ENCODE assay signal across 10 cellular contexts in genomic region chr7:98137826-98138151, GRCh38. TPM values are rescaled to one million over a fixed set of nuclear protein-coding genes. Genes with fewer than 3 reads are reported as not detected.
A peak's percentile ranks its signal among the peaks of the same experiment; 100 is the strongest.
DNase-seq lines count a peak whose midpoint lies in the region; ATAC-seq and TF ChIP-seq lines count a peak whose summit lies in the region.
"Had no signal": no experiment of that assay in that cellular context is flagged by ENCODE, and none has a peak within 500 bp of the region (broad histone marks: within the 10 kb centered on the region; RNA-seq: fewer than 3 reads in every experiment).

No MANE protein-coding gene starts in this region.

- H3K23ac ChIP-seq in mesenchymal stem cell (ENCODE audit: low read length in 2 of 2), result no peak overlapping the region

- DNase-seq in Right ventricle myocardium superior (no peak), left ventricle myocardium inferior (no peak), NOMO-1 (lab: John Stamatoyannopoulos, UW; ENCODE audit: unreplicated experiment in 2 of 2) (peak; percentile 89 to 99), SW 1271 (lab: John Stamatoyannopoulos, UW) (no peak), left colon (no peak), mesenchymal stem cell (no peak)
- DNase-seq in stimulated activated CD4-positive, alpha-beta T cell treated with anti-CD3 and anti-CD28 coated beads, Interleukin-2, amount 100 ng/mL, for 48 hours, result no peak
- DNase-seq: HCEC 1CT, natural killer cell had no signal

- ATAC-seq in Right ventricle myocardium superior (ENCODE audit: poor library complexity), result peak; percentile 41
- peak; percentile 65 for ATAC-seq in HG02938 (IDR thresholded peaks at IDR 0.05; ENCODE audit: unreplicated experiment)
- no peak for ATAC-seq in left colon

- 98% methylated on average over 4 of the region's 4 CpGs for WGBS in mesenchymal stem cell

- H3K4me1 ChIP-seq in left ventricle myocardium inferior (peaks cover 34% of the 10 kb centered on the region), mesenchymal stem cell (ENCODE audit: control insufficient read depth, insufficient read depth, low read depth, low read length) (peaks cover 6% of the 10 kb centered on the region)

- H3K14ac ChIP-seq in mesenchymal stem cell (ENCODE audit: low read length in 2 of 2), result no peak overlapping the region

- no peak overlapping the region for H3K27ac ChIP-seq in left ventricle myocardium inferior (replicated peaks)
- H3K27ac ChIP-seq in mesenchymal stem cell (ENCODE audit: low read length, poor library complexity, severe bottlenecking), result no peak overlapping the region

- H3K4me3 ChIP-seq in left ventricle myocardium inferior (no peak overlapping the region), mesenchymal stem cell (ENCODE audit: insufficient read depth in 1 of 2, low read depth in 1 of 2, low read length in 2 of 2) (no peak overlapping the region)

- no peak overlapping the region for H3K18ac ChIP-seq in mesenchymal stem cell (ENCODE audit: low read depth in 1 of 2, low read length in 2 of 2)

- no peak overlapping the region for H2AFZ ChIP-seq in mesenchymal stem cell (ENCODE audit: low read depth, low read length)

- no peaks in the 10 kb centered on the region for H3K9me3 ChIP-seq in left ventricle myocardium inferior (replicated peaks)
- H3K9me3 ChIP-seq in mesenchymal stem cell (ENCODE audit: control insufficient read depth, low read length), result no peaks in the 10 kb centered on the region

- H3K27me3 ChIP-seq in left ventricle myocardium inferior (ENCODE audit: low read depth), result no peaks in the 10 kb centered on the region
- no peaks in the 10 kb centered on the region for H3K27me3 ChIP-seq in mesenchymal stem cell (ENCODE audit: control insufficient read depth in 1 of 2, insufficient read depth in 1 of 2, low read length in 2 of 2)

- H3K36me3 ChIP-seq in left ventricle myocardium inferior (peaks cover 47% of the 10 kb centered on the region), mesenchymal stem cell (ENCODE audit: control insufficient read depth in 1 of 2, insufficient read depth in 2 of 2, low read depth in 1 of 2, low read length in 2 of 2) (peaks cover 22 to 33% of the 10 kb centered on the region in 2 experiments)

- no peak overlapping the region for H2BK12ac ChIP-seq in mesenchymal stem cell (ENCODE audit: low read length in 2 of 2)

- no peak overlapping the region for H2BK5ac ChIP-seq in mesenchymal stem cell (ENCODE audit: low read depth, low read length, poor library complexity, severe bottlenecking)

- H2BK120ac ChIP-seq in mesenchymal stem cell (ENCODE audit: low read depth, low read length), result no peak overlapping the region

- H2AK5ac ChIP-seq in mesenchymal stem cell (ENCODE audit: low read length, severe bottlenecking), result no peak overlapping the region

- no peak overlapping the region for H4K8ac ChIP-seq in mesenchymal stem cell (ENCODE audit: low read length)

- H3K4me2 ChIP-seq in mesenchymal stem cell (ENCODE audit: low read length, poor library complexity, severe bottlenecking), result no peak overlapping the region

- TF ChIP-seq CTCF in left ventricle myocardium inferior (IDR thresholded peaks at IDR 0.05; ENCODE audit: borderline replicate concordance), result no peak

- H3K9ac ChIP-seq in mesenchymal stem cell (ENCODE audit: low read length), result no peak overlapping the region

- H3K4ac ChIP-seq in mesenchymal stem cell (ENCODE audit: low read depth in 1 of 2, low read length in 2 of 2), result no peak overlapping the region

- intact Hi-C loops in Right ventricle myocardium superior (cut with DNase I) (no loop called here), left ventricle myocardium inferior (cut with micrococcal nuclease) (no loop called here), left colon (cut with DNase I, micrococcal nuclease) (no loop called here)

- H4K91ac ChIP-seq in mesenchymal stem cell (ENCODE audit: low read length), result no peak overlapping the region

- H2BK15ac ChIP-seq in mesenchymal stem cell (ENCODE audit: low read depth, poor library complexity, severe bottlenecking), result no peak overlapping the region

- peaks cover 40% of the 10 kb centered on the region for H3K79me1 ChIP-seq in mesenchymal stem cell (replicated peaks; ENCODE audit: low read length, poor library complexity, severe bottlenecking)

RNA-seq across cellular contexts. Expression of gene LMTK2, which starts 31.1 kb away (rescaled TPM):
- total RNA-seq in Right ventricle myocardium superior, result 20.3 TPM
- 26.9 TPM for total RNA-seq in left ventricle myocardium inferior
- total RNA-seq in left colon, result 10 to 100 TPM; 51.4 to 52.0 TPM
- 4.3 TPM for polyA plus RNA-seq in mesenchymal stem cell (2013, experiment 1 of 2)
- 4.1 TPM for polyA plus RNA-seq in mesenchymal stem cell (2013, experiment 2 of 2)

Comparison
In these comparisons a context has a peak if more than half of its experiments do, and no peak if none do; other contexts are left out.
1. DNase-seq: peak in NOMO-1 (2 of 2); none in Right ventricle myocardium superior (single experiment), left ventricle myocardium inferior (single experiment), SW 1271 (0 of 2), left colon (0 of 2), stimulated activated CD4-positive, alpha-beta T cell treated with anti-CD3 and anti-CD28 coated beads, Interleukin-2, amount 100 ng/mL, for 48 hours (0 of 2) and mesenchymal stem cell (single experiment).